Comparison of ENCODE assay signal across 16 cellular contexts in genomic region chr13:93767231-93767916, GRCh38.
DNase-seq lines count a peak whose midpoint lies in the region; ATAC-seq, FAIRE-seq and TF ChIP-seq lines count a peak whose summit lies in the region.
"Had no signal": no experiment of that assay in that cellular context is flagged by ENCODE, and none has a peak within 500 bp of the region (broad histone marks: within the 10 kb centered on the region; RNA-seq: fewer than 3 reads in every experiment).

No MANE protein-coding gene starts in this region.

- FAIRE-seq in D721Med (lab: Jason Lieb, UNC) (peak; percentile 73), pancreas (lab: Jason Lieb, UNC) (no peak)

- no peak overlapping the region for H3K27ac Mint-ChIP-seq in naive thymus-derived CD8-positive, alpha-beta T cell
- H3K27ac Mint-ChIP-seq: CD4-positive, CD25-positive, alpha-beta regulatory T cell had no signal

- H3K27me3 ChIP-seq in hepatocyte = no peaks in the 10 kb centered on the region
- H3K27me3 ChIP-seq in pancreas = no peaks in the 10 kb centered on the region
- no peaks in the 10 kb centered on the region for H3K27me3 ChIP-seq in testis
- H3K27me3 ChIP-seq: MG63 had no signal

- peaks cover 0 to 7% (median 3%) of the 10 kb centered on the region in 5 donors for H3K27me3 Mint-ChIP-seq in naive thymus-derived CD8-positive, alpha-beta T cell
- H3K27me3 Mint-ChIP-seq: CD4-positive, CD25-positive, alpha-beta regulatory T cell had no signal

- H3K4me1 ChIP-seq in hepatocyte (ENCODE audit: insufficient read depth) = peaks cover 28% of the 10 kb centered on the region
- H3K4me1 ChIP-seq in pancreas = peaks cover 0 to 11% (median 0%) of the 10 kb centered on the region in 3 donors
- H3K4me1 ChIP-seq in testis = peaks cover 4% of the 10 kb centered on the region

- 22% methylated on average over 9 of the region's 9 CpGs for WGBS in hepatocyte (ENCODE audit: low lambda C conversion rate, missing lambda C conversion rate)
- WGBS in pancreas, 2 donors = 29 to 32% methylated on average over 9 of the region's 9 CpGs
- 55 to 65% methylated on average over 9 of the region's 9 CpGs for WGBS in testis, 2 donors

- intact Hi-C loops in pancreas (cut with DNase I) (no loop called here), testis (cut with DNase I; ENCODE audit: low total_unique reads) (no loop called here)

- no peak overlapping the region for H3K4me3 Mint-ChIP-seq in naive thymus-derived CD8-positive, alpha-beta T cell
- H3K4me3 Mint-ChIP-seq: CD4-positive, CD25-positive, alpha-beta regulatory T cell had no signal

- peaks cover 0 to 7% (median 0%) of the 10 kb centered on the region in 9 donors for H3K9me3 Mint-ChIP-seq in naive thymus-derived CD8-positive, alpha-beta T cell

- TF ChIP-seq POLR2A in testis (IDR thresholded peaks at IDR 0.05) = no peak

- POLR2A ChIA-PET in naive thymus-derived CD8-positive, alpha-beta T cell (lab: Charles Lee) = no interaction called here

- no peaks in the 10 kb centered on the region for H4K20me1 ChIP-seq in hepatocyte (ENCODE audit: insufficient read depth, poor library complexity, severe bottlenecking)

- peak in 3 of 4 donors; percentile 16 to 32 (median 19) for ATAC-seq in pancreas
- ATAC-seq in naive thymus-derived CD8-positive, alpha-beta T cell = no peak
- ATAC-seq: Right ventricle myocardium inferior had no signal

- H3K79me2 ChIP-seq in hepatocyte = no peaks in the 10 kb centered on the region

- no peaks in the 10 kb centered on the region for H3K36me3 ChIP-seq in hepatocyte (replicated peaks; ENCODE audit: insufficient read depth, low read depth)
- no peaks in the 10 kb centered on the region for H3K36me3 ChIP-seq in pancreas
- no peaks in the 10 kb centered on the region for H3K36me3 ChIP-seq in testis (ENCODE audit: low read depth, missing control alignments)
- H3K36me3 ChIP-seq: MG63 had no signal

- H3K4me2 ChIP-seq in hepatocyte = peak overlapping the region; percentile 67
- H3K4me2 ChIP-seq: SK-N-SH had no signal

- H3K4me1 Mint-ChIP-seq in naive thymus-derived CD8-positive, alpha-beta T cell = peaks cover 0 to 1% (median 0%) of the 10 kb centered on the region in 4 donors

- H3K27ac ChIP-seq in hepatocyte = peak overlapping the region; percentile 76
- H3K27ac ChIP-seq in pancreas = no peak overlapping the region
- H3K27ac ChIP-seq in testis = peak overlapping the region in 1 of 2 donors; percentile 31

- H3K9me3 ChIP-seq in hepatocyte (ENCODE audit: low read depth) = no peaks in the 10 kb centered on the region
- no peaks in the 10 kb centered on the region for H3K9me3 ChIP-seq in pancreas
- no peaks in the 10 kb centered on the region for H3K9me3 ChIP-seq in testis
- H3K9me3 ChIP-seq: MG63, SK-N-SH had no signal

- DNase-seq in D721Med (ENCODE audit: insufficient read length, low spot score) (no peak), NCI-H82 treated with DMSO at 0.1 percent for 48 hours (lab: John Stamatoyannopoulos, UW; ENCODE audit: unreplicated experiment) (peak; percentile 71), hepatocyte (ENCODE audit: low spot score) (no peak), pancreas (no peak), testis (no peak), RPMI8226 (no peak), T-helper 2 cell (no peak)
- DNase-seq in naive thymus-derived CD8-positive, alpha-beta T cell = no peak
- DNase-seq: CD4-positive, CD25-positive, alpha-beta regulatory T cell; H7; MG63; NCI-H1105; NCI-H187; NCI-H510A treated with DMSO at 0.1 percent for 48 hours; SK-N-SH had no signal

- H3K4me3 ChIP-seq in hepatocyte (no peak overlapping the region), pancreas (no peak overlapping the region), testis (no peak overlapping the region)
- H3K4me3 ChIP-seq: MG63 had no signal

- no peak for TF ChIP-seq CTCF in D721Med (IDR thresholded peaks at IDR 0.05; ENCODE audit: insufficient read depth, missing control alignments)
- TF ChIP-seq CTCF in hepatocyte (IDR thresholded peaks at IDR 0.05; ENCODE audit: poor library complexity) = no peak
- TF ChIP-seq CTCF in pancreas (IDR thresholded peaks at IDR 0.05) = no peak
- TF ChIP-seq CTCF in testis (IDR thresholded peaks at IDR 0.05) = no peak

- no peaks in the 10 kb centered on the region for H3K36me3 Mint-ChIP-seq in naive thymus-derived CD8-positive, alpha-beta T cell
- H3K36me3 Mint-ChIP-seq: CD4-positive, CD25-positive, alpha-beta regulatory T cell had no signal

- no peaks in the 10 kb centered on the region for H3K9me2 ChIP-seq in hepatocyte (replicated peaks; ENCODE audit: insufficient read depth)
- H3K9me2 ChIP-seq: SK-N-SH had no signal

- no peak overlapping the region for H2AFZ ChIP-seq in hepatocyte

Comparison
In these comparisons a context has a peak if more than half of its experiments do, and no peak if none do; other contexts are left out.
1. ATAC-seq: peak in pancreas (3 of 4); none in naive thymus-derived CD8-positive, alpha-beta T cell (0 of 2).